ENCODE assay signal across 9 cellular contexts in genomic region chr6:6803180-6803978, GRCh38.
DNase-seq lines count a peak whose midpoint lies in the region; ATAC-seq and TF ChIP-seq lines count a peak whose summit lies in the region.
"Had no signal": no experiment of that assay in that cellular context is flagged by ENCODE, and none has a peak within 500 bp of the region (broad histone marks: within the 10 kb centered on the region; RNA-seq: fewer than 3 reads in every experiment).

No MANE protein-coding gene starts in this region.

- no peak overlapping the region for H3K27ac Mint-ChIP-seq in activated CD8-positive, alpha-beta memory T cell treated with anti-CD3 and anti-CD28 coated beads, Interleukin-2, amount 10 ng/mL, durations not matched to agents 7 days and 5 days
- H3K27ac Mint-ChIP-seq in stimulated activated naive CD8-positive, alpha-beta T cell treated with anti-CD3 and anti-CD28 coated beads, Interleukin-15, amount 100 ng/mL, for 72 hours = peak overlapping the region in 1 of 2 donors; percentile 10
- no peak overlapping the region for H3K27ac Mint-ChIP-seq in activated CD4-positive, alpha-beta T cell treated with anti-CD3 and anti-CD28 coated beads, Interleukin-2, amount 10 ng/mL, durations not matched to agents 24 days and 14 days
- no peak overlapping the region for H3K27ac Mint-ChIP-seq in WTC11
- H3K27ac Mint-ChIP-seq: T-helper 1 cell treated with Interleukin-12 subunit alpha and Interleukin-12 subunit beta and Interleukin-4 antibody, amounts not matched to agents 30 μg/mL and 1 μg/mL, for 36 hours had no signal

- no peaks in the 10 kb centered on the region for H3K36me3 Mint-ChIP-seq in activated CD8-positive, alpha-beta memory T cell treated with anti-CD3 and anti-CD28 coated beads, Interleukin-2, amount 10 ng/mL, durations not matched to agents 7 days and 5 days
- no peaks in the 10 kb centered on the region for H3K36me3 Mint-ChIP-seq in activated CD4-positive, alpha-beta T cell treated with anti-CD3 and anti-CD28 coated beads, Interleukin-2, amount 10 ng/mL, durations not matched to agents 24 days and 14 days (ENCODE audit: low read depth)
- H3K36me3 Mint-ChIP-seq in WTC11 = no peaks in the 10 kb centered on the region

- TF ChIP-seq CTCF in WTC11 (IDR thresholded peaks at IDR 0.05) = no peak

- peak; percentile 35 for ATAC-seq in activated CD8-positive, alpha-beta memory T cell treated with anti-CD3 and anti-CD28 coated beads, Interleukin-2, amount 10 ng/mL, durations not matched to agents 7 days and 5 days
- ATAC-seq in HG03060 (IDR thresholded peaks at IDR 0.05; ENCODE audit: low read depth, unreplicated experiment) (peak; percentile 58), WTC11 (no peak)
- peak; percentile 66 for ATAC-seq in stimulated activated naive CD8-positive, alpha-beta T cell treated with anti-CD3 and anti-CD28 coated beads, Interleukin-15, amount 100 ng/mL, for 72 hours

- H3K4me3 Mint-ChIP-seq in activated CD8-positive, alpha-beta memory T cell treated with anti-CD3 and anti-CD28 coated beads, Interleukin-2, amount 10 ng/mL, durations not matched to agents 7 days and 5 days = no peak overlapping the region
- no peak overlapping the region for H3K4me3 Mint-ChIP-seq in stimulated activated naive CD8-positive, alpha-beta T cell treated with anti-CD3 and anti-CD28 coated beads, Interleukin-15, amount 100 ng/mL, for 72 hours
- no peak overlapping the region for H3K4me3 Mint-ChIP-seq in activated CD4-positive, alpha-beta T cell treated with anti-CD3 and anti-CD28 coated beads, Interleukin-2, amount 10 ng/mL, durations not matched to agents 24 days and 14 days
- no peak overlapping the region for H3K4me3 Mint-ChIP-seq in WTC11
- H3K4me3 Mint-ChIP-seq: T-helper 1 cell treated with Interleukin-12 subunit alpha and Interleukin-12 subunit beta and Interleukin-4 antibody, amounts not matched to agents 30 μg/mL and 1 μg/mL, for 36 hours had no signal

- no peaks in the 10 kb centered on the region for H3K9me3 Mint-ChIP-seq in activated CD8-positive, alpha-beta memory T cell treated with anti-CD3 and anti-CD28 coated beads, Interleukin-2, amount 10 ng/mL, durations not matched to agents 7 days and 5 days (ENCODE audit: low read depth)
- H3K9me3 Mint-ChIP-seq in stimulated activated naive CD8-positive, alpha-beta T cell treated with anti-CD3 and anti-CD28 coated beads, Interleukin-15, amount 100 ng/mL, for 72 hours = no peaks in the 10 kb centered on the region
- no peaks in the 10 kb centered on the region for H3K9me3 Mint-ChIP-seq in activated CD4-positive, alpha-beta T cell treated with anti-CD3 and anti-CD28 coated beads, Interleukin-2, amount 10 ng/mL, durations not matched to agents 24 days and 14 days
- no peaks in the 10 kb centered on the region for H3K9me3 Mint-ChIP-seq in WTC11
- H3K9me3 Mint-ChIP-seq: T-helper 1 cell treated with Interleukin-12 subunit alpha and Interleukin-12 subunit beta and Interleukin-4 antibody, amounts not matched to agents 30 μg/mL and 1 μg/mL, for 36 hours had no signal

- POLR2A ChIA-PET in WTC11 (lab: Charles Lee) = no interaction called here

- peaks cover 41% of the 10 kb centered on the region for H3K4me1 Mint-ChIP-seq in activated CD8-positive, alpha-beta memory T cell treated with anti-CD3 and anti-CD28 coated beads, Interleukin-2, amount 10 ng/mL, durations not matched to agents 7 days and 5 days
- peaks cover 55% of the 10 kb centered on the region for H3K4me1 Mint-ChIP-seq in stimulated activated naive CD8-positive, alpha-beta T cell treated with anti-CD3 and anti-CD28 coated beads, Interleukin-15, amount 100 ng/mL, for 72 hours
- peaks cover 32% of the 10 kb centered on the region for H3K4me1 Mint-ChIP-seq in activated CD4-positive, alpha-beta T cell treated with anti-CD3 and anti-CD28 coated beads, Interleukin-2, amount 10 ng/mL, durations not matched to agents 24 days and 14 days
- no peaks in the 10 kb centered on the region; the same call in 1 of the 2 replicates for H3K4me1 Mint-ChIP-seq in WTC11

- peaks cover 23% of the 10 kb centered on the region for H3K27me3 Mint-ChIP-seq in activated CD8-positive, alpha-beta memory T cell treated with anti-CD3 and anti-CD28 coated beads, Interleukin-2, amount 10 ng/mL, durations not matched to agents 7 days and 5 days
- peaks cover 15% of the 10 kb centered on the region for H3K27me3 Mint-ChIP-seq in stimulated activated naive CD8-positive, alpha-beta T cell treated with anti-CD3 and anti-CD28 coated beads, Interleukin-15, amount 100 ng/mL, for 72 hours
- peaks cover 31% of the 10 kb centered on the region for H3K27me3 Mint-ChIP-seq in activated CD4-positive, alpha-beta T cell treated with anti-CD3 and anti-CD28 coated beads, Interleukin-2, amount 10 ng/mL, durations not matched to agents 24 days and 14 days
- no peaks in the 10 kb centered on the region for H3K27me3 Mint-ChIP-seq in WTC11 (ENCODE audit: low read depth)

- DNase-seq in activated CD8-positive, alpha-beta memory T cell treated with anti-CD3 and anti-CD28 coated beads, Interleukin-2, amount 10 ng/mL, durations not matched to agents 7 days and 5 days = peak; percentile 56
- DNase-seq in activated CD8-positive, alpha-beta memory T cell treated with anti-CD3 and anti-CD28 coated beads, Interleukin-2, amount 50 U/mL, for 4 hours = no peak
- peak; percentile 67 for DNase-seq in SW480 (ENCODE audit: low spot score)
- peak in 1 of 2 donors; percentile 41 for DNase-seq in stimulated activated naive CD8-positive, alpha-beta T cell treated with anti-CD3 and anti-CD28 coated beads, Interleukin-15, amount 100 ng/mL, for 72 hours
- DNase-seq in AG08395 (ENCODE audit: low spot score) = no peak
- DNase-seq in activated CD4-positive, alpha-beta T cell treated with anti-CD3 and anti-CD28 coated beads, Interleukin-2, amount 10 ng/mL, durations not matched to agents 24 days and 14 days = no peak
- no peak for DNase-seq in WTC11 (ENCODE audit: low spot score)

- CTCF ChIA-PET in activated CD8-positive, alpha-beta memory T cell treated with anti-CD3 and anti-CD28 coated beads, Interleukin-2, amount 10 ng/mL, durations not matched to agents 7 days and 5 days (lab: Charles Lee) = interaction anchor here (1.2 kb wide), 1 partner anchor 10 kb away, joined by 4 read pairs; no protein-coding TSS in a partner anchor
- CTCF ChIA-PET in WTC11 (lab: Charles Lee) = no interaction called here

- intact Hi-C loops in activated CD4-positive, alpha-beta T cell treated with anti-CD3 and anti-CD28 coated beads, Interleukin-2, amount 10 ng/mL, durations not matched to agents 24 days and 14 days (cut with micrococcal nuclease) = no loop called here

TF ChIP-seq in WTC11, 78 proteins besides CTCF, POLR2A, EP300 and RAD21:
- TF ChIP-seq TCF7 (CRISPR knock-in tag; IDR thresholded peaks at IDR 0.05; ENCODE audit: low read depth) (no peak), ESRRA (CRISPR knock-in tag; IDR thresholded peaks at IDR 0.05; ENCODE audit: borderline replicate concordance) (no peak), SMAD3 (CRISPR knock-in tag; IDR thresholded peaks at IDR 0.05; ENCODE audit: borderline replicate concordance) (no peak), TEAD4 (CRISPR knock-in tag; IDR thresholded peaks at IDR 0.05) (no peak)
TF ChIP-seq in WTC11: peak in this region for 0.

Comparison
In these comparisons a context has a peak if more than half of its experiments do, and no peak if none do; other contexts are left out.
1. DNase-seq: peak in activated CD8-positive, alpha-beta memory T cell treated with anti-CD3 and anti-CD28 coated beads, Interleukin-2, amount 10 ng/mL, durations not matched to agents 7 days and 5 days (single experiment) and SW480 (single experiment); none in activated CD8-positive, alpha-beta memory T cell treated with anti-CD3 and anti-CD28 coated beads, Interleukin-2, amount 50 U/mL, for 4 hours (single experiment), AG08395 (single experiment), activated CD4-positive, alpha-beta T cell treated with anti-CD3 and anti-CD28 coated beads, Interleukin-2, amount 10 ng/mL, durations not matched to agents 24 days and 14 days (single experiment) and WTC11 (single experiment).